In the genomic region with DNA sequence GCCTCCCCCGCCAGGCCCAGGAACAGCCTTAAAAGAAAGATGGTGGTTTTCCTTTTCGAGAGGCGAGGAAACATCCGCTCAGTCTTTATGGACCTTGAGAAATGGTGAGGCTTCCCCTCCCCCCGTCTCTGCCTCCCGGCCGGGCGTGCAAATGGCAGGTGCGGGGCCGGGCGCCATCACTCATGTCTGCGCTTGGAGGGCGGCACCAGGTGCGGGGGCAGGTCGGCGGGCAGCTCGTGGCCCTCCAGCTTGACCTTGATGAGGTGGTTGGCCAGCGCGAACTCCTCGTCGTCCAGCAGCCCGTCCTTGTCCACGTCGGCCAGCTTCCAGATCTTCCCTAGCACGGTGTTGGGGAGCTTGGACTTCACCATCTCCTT, we compare ENCODE assay signal across 9 cellular contexts. TPM values are rescaled to one million over a fixed set of nuclear protein-coding genes. Genes with fewer than 3 reads are reported as not detected.
DNase-seq lines count a peak whose midpoint lies in the region; ATAC-seq, FAIRE-seq and TF ChIP-seq lines count a peak whose summit lies in the region.
"Had no signal": no experiment of that assay in that cellular context is flagged by ENCODE, and none has a peak within 500 bp of the region (broad histone marks: within the 10 kb centered on the region; RNA-seq: fewer than 3 reads in every experiment).

No MANE protein-coding gene starts in this region.

- ATAC-seq in activated CD8-positive, alpha-beta T cell treated with anti-CD3 and anti-CD28 coated beads, Interleukin-2, amount 10 ng/mL, durations not matched to agents 7 days and 5 days = no peak
- ATAC-seq in natural killer cell = no peak

- TF ChIP-seq POLR2A in H54 (IDR thresholded peaks at IDR 0.05; ENCODE audit: low read depth, low read length) = no peak

- CTCF ChIA-PET in Calu3 (lab: Charles Lee) = interaction anchor here (1.3 to 3.1 kb wide), 3 partner anchors 11 to 35 kb away, joined by 3 to 20 read pairs (median 15); no protein-coding TSS in a partner anchor
- CTCF ChIA-PET in activated CD8-positive, alpha-beta T cell treated with anti-CD3 and anti-CD28 coated beads, Interleukin-2, amount 10 ng/mL, durations not matched to agents 7 days and 5 days (lab: Charles Lee) = interaction anchor here (14.6 to 20.9 kb wide), 3 partner anchors 8 to 40 kb away, joined by 306 to 491 read pairs (median 323); a partner anchor contains a TSS

- H3K4me3 Mint-ChIP-seq in Calu3 (ENCODE audit: low read depth, unreplicated experiment) (peak overlapping the region; percentile 52), natural killer cell (peak overlapping the region; percentile 40)
- no peak overlapping the region for H3K4me3 Mint-ChIP-seq in activated CD8-positive, alpha-beta T cell treated with anti-CD3 and anti-CD28 coated beads, Interleukin-2, amount 10 ng/mL, durations not matched to agents 7 days and 5 days

- POLR2A ChIA-PET in activated CD8-positive, alpha-beta T cell treated with anti-CD3 and anti-CD28 coated beads, Interleukin-2, amount 10 ng/mL, durations not matched to agents 7 days and 5 days (lab: Charles Lee) = interaction anchor here (2.2 to 27.1 kb wide), 3 partner anchors 7 to 25 kb away, joined by 11 to 469 read pairs (median 109); a partner anchor contains a TSS

- BruUV-seq in Calu3 (replicated peaks; lab: Mats Ljungman, UMichigan) = no TSS peak

- peaks cover 58% of the 10 kb centered on the region for H3K4me1 Mint-ChIP-seq in Calu3 (ENCODE audit: low read depth, unreplicated experiment)
- H3K4me1 Mint-ChIP-seq in activated CD8-positive, alpha-beta T cell treated with anti-CD3 and anti-CD28 coated beads, Interleukin-2, amount 10 ng/mL, durations not matched to agents 7 days and 5 days (ENCODE audit: low read depth) = peaks cover 90% of the 10 kb centered on the region
- peaks cover 66 to 78% of the 10 kb centered on the region in 2 donors for H3K4me1 Mint-ChIP-seq in natural killer cell

- H3K27me3 Mint-ChIP-seq in Calu3 (ENCODE audit: unreplicated experiment) (no peaks in the 10 kb centered on the region), natural killer cell (ENCODE audit: low read depth in 2 of 2) (no peaks in the 10 kb centered on the region)
- H3K27me3 Mint-ChIP-seq in activated CD8-positive, alpha-beta T cell treated with anti-CD3 and anti-CD28 coated beads, Interleukin-2, amount 10 ng/mL, durations not matched to agents 7 days and 5 days (ENCODE audit: low read depth) = no peaks in the 10 kb centered on the region

- H3K27ac Mint-ChIP-seq in Calu3 (ENCODE audit: unreplicated experiment) (peak overlapping the region; percentile 84), natural killer cell (peak overlapping the region; percentile 95 to 96)
- H3K27ac Mint-ChIP-seq in activated CD8-positive, alpha-beta T cell treated with anti-CD3 and anti-CD28 coated beads, Interleukin-2, amount 10 ng/mL, durations not matched to agents 7 days and 5 days = peak overlapping the region; percentile 86

- H3K36me3 Mint-ChIP-seq in Calu3 (ENCODE audit: insufficient read depth, unreplicated experiment) (peaks cover 65% of the 10 kb centered on the region), natural killer cell (no peaks in the 10 kb centered on the region)
- H3K36me3 Mint-ChIP-seq in activated CD8-positive, alpha-beta T cell treated with anti-CD3 and anti-CD28 coated beads, Interleukin-2, amount 10 ng/mL, durations not matched to agents 7 days and 5 days (ENCODE audit: low read depth) = peaks cover 65% of the 10 kb centered on the region

- no peaks in the 10 kb centered on the region for H3K9me3 Mint-ChIP-seq in Calu3 (ENCODE audit: low read depth, unreplicated experiment)
- H3K9me3 Mint-ChIP-seq in activated CD8-positive, alpha-beta T cell treated with anti-CD3 and anti-CD28 coated beads, Interleukin-2, amount 10 ng/mL, durations not matched to agents 7 days and 5 days (ENCODE audit: insufficient read depth) = no peaks in the 10 kb centered on the region
- no peaks in the 10 kb centered on the region for H3K9me3 Mint-ChIP-seq in natural killer cell

- TF ChIP-seq CTCF in Calu3 (IDR thresholded peaks at IDR 0.05; ENCODE audit: unreplicated experiment) (no peak), natural killer cell (IDR thresholded peaks at IDR 0.05) (no peak)

- no peak for FAIRE-seq in H54 (lab: Jason Lieb, UNC)
- FAIRE-seq: kidney, TTC549 had no signal

- intact Hi-C loops in Calu3 (cut with micrococcal nuclease; ENCODE audit: unreplicated experiment) (loop anchor here (2.0 kb wide), 1 partner anchor 41 kb away; no protein-coding TSS in a partner anchor), natural killer cell (cut with micrococcal nuclease) (no loop called here)

- no peak for DNase-seq in Calu3
- no peak for DNase-seq in activated CD8-positive, alpha-beta T cell treated with anti-CD3 and anti-CD28 coated beads, Interleukin-2, amount 10 ng/mL, durations not matched to agents 7 days and 5 days
- DNase-seq in natural killer cell = no peak
- no peak for DNase-seq in H54 (ENCODE audit: insufficient read length, low spot score)
- no peak for DNase-seq in activated gamma-delta T cell treated with Interleukin-2 at 50 U/mL for 16 hours
- DNase-seq in stimulated activated CD4-positive, alpha-beta T cell treated with anti-CD3 and anti-CD28 coated beads, Interleukin-4, amount 100 ng/mL, for 1 hour = no peak
- DNase-seq: NCI-H2107 had no signal

RNA-seq across cellular contexts. Expression of a gene that starts 9.7 kb away (rescaled TPM):
- total RNA-seq in Calu3 (2022) = 26.5 and 33.0 TPM in 2 replicates
- total RNA-seq in activated CD8-positive, alpha-beta T cell treated with anti-CD3 and anti-CD28 coated beads, Interleukin-2, amount 10 ng/mL, durations not matched to agents 7 days and 5 days = 1 to 10 TPM in 1 of 2 experiments, under 1 TPM in 1; 0.61 to 1.2 TPM
- total RNA-seq in natural killer cell = 10 to 100 TPM in 2 of 3 donors, 1 to 10 TPM in 1; 8.2 to 12.7 (median 10.7) TPM

RNA-seq across cellular contexts. Expression of a gene that starts 24.3 kb away (rescaled TPM):
- 92.8 and 101 TPM in 2 replicates for total RNA-seq in Calu3 (2022)
- total RNA-seq in activated CD8-positive, alpha-beta T cell treated with anti-CD3 and anti-CD28 coated beads, Interleukin-2, amount 10 ng/mL, durations not matched to agents 7 days and 5 days = 100 to 1,000 TPM; 145 to 150 TPM
- total RNA-seq in natural killer cell = 100 to 1,000 TPM; 218 to 246 (median 225) TPM

RNA-seq across cellular contexts. Expression of a gene that starts 43.8 kb away (rescaled TPM):
- total RNA-seq in Calu3 (2022) (39.8 and 41.0 TPM in 2 replicates), natural killer cell (10 to 100 TPM; 29.3 to 42.2 (median 32.2) TPM)
- total RNA-seq in activated CD8-positive, alpha-beta T cell treated with anti-CD3 and anti-CD28 coated beads, Interleukin-2, amount 10 ng/mL, durations not matched to agents 7 days and 5 days = 10 to 100 TPM; 32.9 to 34.0 TPM

RNA-seq across cellular contexts. Expression of a gene that starts 51.1 kb away (rescaled TPM):
- total RNA-seq in Calu3 (2022) = 17.0 and 17.4 TPM in 2 replicates
- 10 to 100 TPM; 84.2 to 90.2 TPM for total RNA-seq in activated CD8-positive, alpha-beta T cell treated with anti-CD3 and anti-CD28 coated beads, Interleukin-2, amount 10 ng/mL, durations not matched to agents 7 days and 5 days
- 10 to 100 TPM; 38.3 to 40.6 (median 38.7) TPM for total RNA-seq in natural killer cell

Comparison
In these comparisons a context has a peak if more than half of its experiments do, and no peak if none do; other contexts are left out.
1. RNA of a gene that starts 9.7 kb away (total RNA-seq): 26.5 to 33.0 TPM in Calu3 and 8.2 to 12.7 TPM in natural killer cell; 0.61 to 1.2 TPM in activated CD8-positive, alpha-beta T cell treated with anti-CD3 and anti-CD28 coated beads, Interleukin-2, amount 10 ng/mL, durations not matched to agents 7 days and 5 days; every median in the first group is over 4 times any median in the second.
2. Peak in every context shown above with its lines, with median percentiles within 50 percentile points of each other: H3K27ac Mint-ChIP-seq.